Comparison of ENCODE assay signal across 8 cellular contexts in the genomic region with DNA sequence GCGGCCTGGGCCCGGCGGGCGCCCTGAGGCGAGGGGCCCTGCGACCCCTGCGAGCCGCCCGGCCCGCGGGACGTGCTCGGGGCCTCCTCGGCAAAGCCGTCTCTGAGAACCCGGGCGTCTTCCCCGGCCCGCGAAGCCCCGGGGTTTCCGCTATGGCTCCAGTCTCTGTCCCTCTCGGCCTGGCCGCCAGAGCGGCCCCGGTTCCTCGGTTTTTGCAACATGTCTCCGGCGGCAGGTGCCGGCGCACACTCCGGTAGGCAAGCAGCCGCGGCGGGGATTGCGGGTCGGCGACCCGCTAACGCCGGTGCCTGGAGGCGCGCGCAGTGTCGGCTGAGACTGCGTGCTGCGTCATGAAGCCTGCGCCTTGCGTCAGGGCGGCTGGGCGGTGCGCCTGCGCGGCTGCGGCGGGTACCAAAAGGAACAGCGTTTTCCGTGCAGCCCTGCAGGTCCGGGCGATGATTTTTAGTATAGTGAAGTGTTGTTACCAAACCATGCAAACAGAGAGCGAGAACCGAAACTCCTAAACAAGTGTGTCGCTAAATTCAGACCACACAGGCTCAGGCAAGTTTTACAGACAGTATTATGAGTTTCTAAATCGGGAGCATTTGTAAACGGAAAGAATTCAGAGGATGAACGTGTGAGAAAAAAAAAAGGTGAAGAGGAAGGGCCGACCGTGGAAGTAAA. TPM values are rescaled to one million over a fixed set of nuclear protein-coding genes. Genes with fewer than 3 reads are reported as not detected.
DNase-seq lines count a peak whose midpoint lies in the region; ATAC-seq and TF ChIP-seq lines count a peak whose summit lies in the region.

Gene NSMCE3 (minus strand): TSS at position 338 of the 684 bp plus-strand sequence. CDS start 117 bp downstream, at position 221.

- H3K36me3 ChIP-seq in cardiac muscle cell (no peaks in the 10 kb centered on the region), parathyroid adenoma (ENCODE audit: control insufficient read depth, insufficient read depth, low read length) (no peaks in the 10 kb centered on the region), tibial nerve (no peaks in the 10 kb centered on the region)

- peak within 1 kb of the TSS; percentile 59 for H3K4me2 ChIP-seq in parathyroid adenoma (ENCODE audit: low read length)

- DNase-seq in GM10248 (ENCODE audit: extremely low spot score) (peak; percentile 90), NCI-H1048 (lab: John Stamatoyannopoulos, UW) (peak; percentile 69), SKM-1 (lab: John Stamatoyannopoulos, UW; ENCODE audit: unreplicated experiment) (peak; percentile 51), cardiac muscle cell (ENCODE audit: low read depth in 1 of 2, low spot score in 1 of 2) (peak; percentile 92 to 93), tibial nerve (ENCODE audit: low spot score in 2 of 2) (peak; percentile 72 to 81)
- DNase-seq in activated naive CD8-positive, alpha-beta T cell treated with anti-CD3 and anti-CD28 coated beads, Interleukin-2, amount 10 ng/mL, durations not matched to agents 7 days and 5 days = peak; percentile 94

- H2AFZ ChIP-seq in parathyroid adenoma = peak within 1 kb of the TSS; percentile 63

- peak within 1 kb of the TSS; percentile 91 for H3K27ac ChIP-seq in cardiac muscle cell
- H3K27ac ChIP-seq in parathyroid adenoma = peak within 1 kb of the TSS; percentile 75
- H3K27ac ChIP-seq in tibial nerve = peak within 1 kb of the TSS; percentile 86 to 98 (median 97)

- POLR2A ChIA-PET in GM10248 (lab: Yijun Ruan, JAX) = no interaction called here
- POLR2A ChIA-PET in activated naive CD8-positive, alpha-beta T cell treated with anti-CD3 and anti-CD28 coated beads, Interleukin-2, amount 10 ng/mL, durations not matched to agents 7 days and 5 days (lab: Charles Lee) = interaction anchor here (0.8 kb wide), 1 partner anchor 14 kb away, joined by 5 read pairs; no protein-coding TSS in a partner anchor

- peak within 1 kb of the TSS; percentile 99 for H3K4me3 Mint-ChIP-seq in activated naive CD8-positive, alpha-beta T cell treated with anti-CD3 and anti-CD28 coated beads, Interleukin-2, amount 10 ng/mL, durations not matched to agents 7 days and 5 days

- peaks cover 3% of the 10 kb centered on the region for H3K79me2 ChIP-seq in parathyroid adenoma

- no peaks in the 10 kb centered on the region for H3K9me3 ChIP-seq in cardiac muscle cell (ENCODE audit: low read depth)
- H3K9me3 ChIP-seq in parathyroid adenoma (ENCODE audit: control insufficient read depth, low read length) = no peaks in the 10 kb centered on the region
- no peaks in the 10 kb centered on the region for H3K9me3 ChIP-seq in tibial nerve

- H3K27me3 Mint-ChIP-seq in activated naive CD8-positive, alpha-beta T cell treated with anti-CD3 and anti-CD28 coated beads, Interleukin-2, amount 10 ng/mL, durations not matched to agents 7 days and 5 days = peaks cover 3% of the 10 kb centered on the region

- H3K9me3 Mint-ChIP-seq in activated naive CD8-positive, alpha-beta T cell treated with anti-CD3 and anti-CD28 coated beads, Interleukin-2, amount 10 ng/mL, durations not matched to agents 7 days and 5 days = no peaks in the 10 kb centered on the region

- H3K4me1 ChIP-seq in cardiac muscle cell (ENCODE audit: low read depth) = peaks cover 30% of the 10 kb centered on the region
- no peaks in the 10 kb centered on the region for H3K4me1 ChIP-seq in parathyroid adenoma
- peaks cover 0 to 42% (median 17%) of the 10 kb centered on the region in 4 donors for H3K4me1 ChIP-seq in tibial nerve

- TF ChIP-seq EP300 in tibial nerve (IDR thresholded peaks at IDR 0.05) = peak; percentile 83 to 98

- peak; percentile 90 for ATAC-seq in HG02588 (IDR thresholded peaks at IDR 0.05; ENCODE audit: unreplicated experiment)
- peak; percentile 96 for ATAC-seq in activated naive CD8-positive, alpha-beta T cell treated with anti-CD3 and anti-CD28 coated beads, Interleukin-2, amount 10 ng/mL, durations not matched to agents 7 days and 5 days (ENCODE audit: low read depth)

- H3K4me3 ChIP-seq in cardiac muscle cell = peak within 1 kb of the TSS; percentile 83
- peak within 1 kb of the TSS; percentile 61 for H3K4me3 ChIP-seq in parathyroid adenoma (ENCODE audit: low read depth, low read length)
- peak within 1 kb of the TSS; percentile 68 to 98 (median 86) for H3K4me3 ChIP-seq in tibial nerve

- no peak within 1 kb of the TSS for H3K9ac ChIP-seq in parathyroid adenoma

- CTCF ChIA-PET in GM10248 (lab: Yijun Ruan, JAX) = interaction anchor here (1.8 kb wide), 1 partner anchor 11 kb away, joined by 6 read pairs; no protein-coding TSS in a partner anchor

- WGBS in tibial nerve, 2 donors = 0% methylated on average over 39 to 59 of the region's 68 CpGs

- TF ChIP-seq CTCF in GM10248 (IDR thresholded peaks at IDR 0.05; ENCODE audit: control extremely low read depth, extremely low read depth, low read depth, missing control alignments) (no peak), cardiac muscle cell (IDR thresholded peaks at IDR 0.05; ENCODE audit: low read depth, low read length) (no peak), parathyroid adenoma (IDR thresholded peaks at IDR 0.05) (no peak), tibial nerve (IDR thresholded peaks at IDR 0.05) (peak in 1 of 5 experiments; percentile 37)

- H3K27me3 ChIP-seq in cardiac muscle cell (no peaks in the 10 kb centered on the region), parathyroid adenoma (ENCODE audit: control insufficient read depth, insufficient read depth, low read length) (no peaks in the 10 kb centered on the region), tibial nerve (no peaks in the 10 kb centered on the region)

- peak; percentile 83 to 89 for TF ChIP-seq POLR2A in tibial nerve (IDR thresholded peaks at IDR 0.05)

- H3K27ac Mint-ChIP-seq in activated naive CD8-positive, alpha-beta T cell treated with anti-CD3 and anti-CD28 coated beads, Interleukin-2, amount 10 ng/mL, durations not matched to agents 7 days and 5 days = peak within 1 kb of the TSS; percentile 98

- no peaks in the 10 kb centered on the region for H3K36me3 Mint-ChIP-seq in activated naive CD8-positive, alpha-beta T cell treated with anti-CD3 and anti-CD28 coated beads, Interleukin-2, amount 10 ng/mL, durations not matched to agents 7 days and 5 days

- peaks cover 24% of the 10 kb centered on the region for H3K4me1 Mint-ChIP-seq in activated naive CD8-positive, alpha-beta T cell treated with anti-CD3 and anti-CD28 coated beads, Interleukin-2, amount 10 ng/mL, durations not matched to agents 7 days and 5 days

RNA-seq across cellular contexts. Expression of gene NSMCE3, which starts in this region (rescaled TPM):
- total RNA-seq in activated naive CD8-positive, alpha-beta T cell treated with anti-CD3 and anti-CD28 coated beads, Interleukin-2, amount 10 ng/mL, durations not matched to agents 7 days and 5 days = 10 to 100 TPM; 12.3 to 12.4 TPM
- 22.2 and 26.2 TPM in 2 replicates for total RNA-seq in cardiac muscle cell
- 18.9 and 21.1 TPM in 2 replicates for polyA plus RNA-seq in cardiac muscle cell
- 10 to 100 TPM in 2 of 4 donors, 1 to 10 TPM in 2; 7.5 to 12.8 (median 10.6) TPM for total RNA-seq in tibial nerve

Comparison
In these comparisons a context has a peak if more than half of its experiments do, and no peak if none do; other contexts are left out.
1. Peak in every context shown above with its lines: DNase-seq, ATAC-seq, H3K4me3 ChIP-seq and H3K27ac ChIP-seq.